In the genomic region with DNA sequence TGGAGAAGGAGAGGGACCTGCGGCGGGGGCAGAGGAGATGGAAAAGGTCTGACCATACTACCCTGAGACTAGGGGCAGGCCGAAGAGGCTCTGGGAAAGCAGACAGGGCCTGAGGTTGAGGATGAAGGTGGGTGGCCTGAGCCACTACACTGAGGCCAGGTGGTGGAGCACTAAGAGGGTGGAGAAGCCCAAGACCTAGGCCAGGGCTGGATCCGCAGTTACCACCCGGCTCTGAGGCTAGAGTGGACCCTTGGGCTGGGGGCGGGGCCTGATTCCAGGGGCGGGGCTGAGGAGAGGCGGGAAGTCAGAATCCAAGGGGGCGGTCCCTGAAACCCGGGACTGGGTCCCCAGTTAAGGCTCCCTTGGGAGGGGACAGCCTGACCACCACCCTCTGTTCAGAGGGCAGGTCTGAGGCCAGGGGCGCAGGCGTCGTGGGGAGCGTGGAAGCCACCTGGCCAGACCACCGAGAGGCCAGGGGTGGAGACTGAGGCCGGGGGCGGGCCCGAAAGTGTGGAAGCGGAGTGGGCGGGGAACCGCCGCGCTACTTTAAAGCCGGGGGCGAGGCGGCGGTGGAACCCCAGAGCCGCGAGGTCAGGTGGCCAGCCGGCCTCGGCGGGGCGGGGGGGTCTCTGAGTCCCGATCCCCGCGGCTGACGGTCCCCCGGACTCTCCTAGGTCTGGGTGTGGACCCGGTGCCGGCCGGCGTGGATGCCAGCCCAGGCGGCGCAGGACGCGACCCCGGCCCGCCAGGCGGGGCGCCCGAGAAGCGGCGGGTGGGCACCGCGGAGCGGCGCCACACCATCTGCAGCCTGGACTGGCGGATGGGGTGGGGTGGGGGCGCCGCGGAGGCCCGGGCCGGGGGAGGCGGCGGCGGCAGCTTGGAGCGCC, we compare ENCODE assay signal across 8 cellular contexts. TPM values are rescaled to one million over a fixed set of nuclear protein-coding genes. Genes with fewer than 3 reads are reported as not detected.
A peak's percentile ranks its signal among the peaks of the same experiment; 100 is the strongest.
DNase-seq lines count a peak whose midpoint lies in the region; ATAC-seq and TF ChIP-seq lines count a peak whose summit lies in the region.

No MANE protein-coding gene starts in this region.

- ATAC-seq in GM21390 (IDR thresholded peaks at IDR 0.05; ENCODE audit: unreplicated experiment) (no peak), GM18502 (IDR thresholded peaks at IDR 0.05; ENCODE audit: poor library complexity, unreplicated experiment) (no peak)

- WGBS in adrenal gland, 4 donors, result 1 to 9% (median 4%) methylated on average over 8 to 67 of the region's 67 CpGs

- peaks cover 18 to 25% of the 10 kb centered on the region in 2 donors for H3K4me1 Mint-ChIP-seq in immature natural killer cell

- H2AFZ ChIP-seq in Karpas-422 (ENCODE audit: low read length), result peak overlapping the region; percentile 53

- peak overlapping the region; percentile 71 to 85 (median 79) for H3K4me3 Mint-ChIP-seq in immature natural killer cell

- no peak overlapping the region for H3K27ac Mint-ChIP-seq in immature natural killer cell

- H3K27ac ChIP-seq in Karpas-422 (ENCODE audit: low read length) (no peak overlapping the region), SJSA1 (no peak overlapping the region), adrenal gland (peak overlapping the region in 1 of 5 donors; percentile 22)

- H3K79me2 ChIP-seq in Karpas-422 (ENCODE audit: low read length), result no peaks in the 10 kb centered on the region

- DNase-seq in DMS114 treated with DMSO at 0.1 percent for 48 hours (lab: John Stamatoyannopoulos, UW; ENCODE audit: unreplicated experiment) (peak; percentile 23), Karpas-422 (peak; percentile 62), SJSA1 (ENCODE audit: low read depth in 1 of 2, low spot score in 2 of 2) (peak; percentile 39 to 61), adrenal gland (peak in 6 of 7 donors; percentile 35 to 59 (median 50)), immature natural killer cell (peak; percentile 15 to 35 (median 23))
- peak; percentile 40 for DNase-seq in stimulated activated CD4-positive, alpha-beta T cell treated with anti-CD3 and anti-CD28 coated beads, Interleukin-1b, Interleukin-23, amount 100 ng/mL, for 48 hours

- peak overlapping the region; percentile 63 for H3K4me3 ChIP-seq in Karpas-422 (ENCODE audit: low read length)
- H3K4me3 ChIP-seq in SJSA1, result peak overlapping the region; percentile 39
- peak overlapping the region in 1 of 4 donors; percentile 70 for H3K4me3 ChIP-seq in adrenal gland

- peaks cover 0 to 7% (median 0%) of the 10 kb centered on the region in 3 donors for H3K36me3 Mint-ChIP-seq in immature natural killer cell

- H3K4me2 ChIP-seq in Karpas-422 (ENCODE audit: low read depth, low read length, poor library complexity, severe bottlenecking), result peak overlapping the region; percentile 71

- H3K4me1 ChIP-seq in Karpas-422 (ENCODE audit: low read length), result peaks cover 12% of the 10 kb centered on the region
- H3K4me1 ChIP-seq in SJSA1 (replicated peaks), result peaks cover 13% of the 10 kb centered on the region
- H3K4me1 ChIP-seq in adrenal gland (replicated peaks in 1 of 2), result peaks cover 0 to 7% of the 10 kb centered on the region in 2 donors

- no peaks in the 10 kb centered on the region for H3K9me3 ChIP-seq in Karpas-422 (ENCODE audit: low read length)
- no peaks in the 10 kb centered on the region; the same call in 1 of the 2 replicates for H3K9me3 ChIP-seq in SJSA1 (replicated peaks)
- H3K9me3 ChIP-seq in adrenal gland (replicated peaks in 1 of 3), result no peaks in the 10 kb centered on the region

- H3K9me2 ChIP-seq in Karpas-422 (replicated peaks; ENCODE audit: insufficient read depth, low read length), result no peaks in the 10 kb centered on the region

- TF ChIP-seq CTCF in adrenal gland (IDR thresholded peaks at IDR 0.05), result no peak

- H3K27me3 ChIP-seq in Karpas-422 (ENCODE audit: low read length) (no peaks in the 10 kb centered on the region), SJSA1 (replicated peaks) (peaks cover 35% of the 10 kb centered on the region), adrenal gland (peaks cover 27% of the 10 kb centered on the region)

- H3K36me3 ChIP-seq in Karpas-422 (ENCODE audit: insufficient read depth, low read length), result no peaks in the 10 kb centered on the region
- no peaks in the 10 kb centered on the region for H3K36me3 ChIP-seq in SJSA1
- no peaks in the 10 kb centered on the region for H3K36me3 ChIP-seq in adrenal gland (replicated peaks in 1 of 2)

- H4K20me1 ChIP-seq in Karpas-422 (ENCODE audit: insufficient read depth, low read depth, low read length), result no peaks in the 10 kb centered on the region

- intact Hi-C loops in adrenal gland (cut with DNase I), result no loop called here

- H3K27me3 Mint-ChIP-seq in immature natural killer cell (ENCODE audit: low read depth in 3 of 3), result peaks cover 27 to 37% (median 32%) of the 10 kb centered on the region in 3 donors

- no peaks in the 10 kb centered on the region for H3K9me3 Mint-ChIP-seq in immature natural killer cell

- TF ChIP-seq POLR2A in adrenal gland (IDR thresholded peaks at IDR 0.05), result no peak

- peak overlapping the region; percentile 49 for H3K9ac ChIP-seq in Karpas-422 (ENCODE audit: low read length)

RNA-seq across cellular contexts. Expression of a gene that starts 8.3 kb away (rescaled TPM):
- 0.36 and 0.78 TPM in 2 replicates for total RNA-seq in Karpas-422 (2014; rRNA removed; shearing (Covaris generic); ENCODE audit: low replicate concordance)
- total RNA-seq in SJSA1 (2014; rRNA removed; shearing (Covaris generic)), result not detected in 2 replicates
- total RNA-seq in adrenal gland, result 1 to 10 TPM; 3.8 to 8.7 (median 6.1) TPM
- polyA plus RNA-seq in adrenal gland (10 to 100 TPM in 2 of 3 donors, 1 to 10 TPM in 1; 2.2 to 21.3 (median 11.4) TPM), immature natural killer cell (not detected)

RNA-seq across cellular contexts. Expression of a gene that starts 33.5 kb away (rescaled TPM):
- total RNA-seq in Karpas-422 (2014; rRNA removed; shearing (Covaris generic); ENCODE audit: low replicate concordance), result 16.9 and 22.5 TPM in 2 replicates
- total RNA-seq in SJSA1 (2014; rRNA removed; shearing (Covaris generic)), result not detected in 2 replicates
- 10 to 100 TPM in 7 of 8 donors, 1 to 10 TPM in 1; 4.3 to 49.8 (median 31.1) TPM for total RNA-seq in adrenal gland
- polyA plus RNA-seq in adrenal gland, result 10 to 100 TPM in 2 of 3 donors, 1 to 10 TPM in 1; 9.9 to 15.0 (median 10.0) TPM
- 1 to 10 TPM; 1.7 to 8.8 (median 7.3) TPM for polyA plus RNA-seq in immature natural killer cell

RNA-seq across cellular contexts. Expression of a gene that starts 50.6 kb away (rescaled TPM):
- under 0.01 TPM in 1 of 2 replicates, not detected in the other for total RNA-seq in Karpas-422 (2014; rRNA removed; shearing (Covaris generic); ENCODE audit: low replicate concordance)
- not detected in 2 replicates for total RNA-seq in SJSA1 (2014; rRNA removed; shearing (Covaris generic))
- total RNA-seq in adrenal gland, result under 1 TPM in 4 of 8 donors, not detected in 4; 0.04 to 0.56 (median 0.22) TPM
- polyA plus RNA-seq in adrenal gland (under 1 TPM; 0.07 to 0.49 (median 0.40) TPM), immature natural killer cell (not detected)
